In genomic region chr5:139710370-139711066, GRCh38 we compare ENCODE assay signal across 8 cellular contexts.
A peak's percentile ranks its signal among the peaks of the same experiment; 100 is the strongest.
DNase-seq lines count a peak whose midpoint lies in the region; ATAC-seq, FAIRE-seq and TF ChIP-seq lines count a peak whose summit lies in the region.

No MANE protein-coding gene starts in this region.

- intact Hi-C loops in activated CD4-positive, alpha-beta memory T cell treated with anti-CD3 and anti-CD28 coated beads for 36 hours (cut with micrococcal nuclease): loop anchor here (2.0 to 5.0 kb wide), 2 partner anchors 36 to 73 kb away; no protein-coding TSS in a partner anchor

- H3K79me1 ChIP-seq in mesenchymal stem cell (replicated peaks; ENCODE audit: low read length, poor library complexity, severe bottlenecking): no peaks in the 10 kb centered on the region

- H3K27ac ChIP-seq in mesenchymal stem cell (ENCODE audit: low read length, poor library complexity, severe bottlenecking): peak overlapping the region; percentile 73

- H2BK15ac ChIP-seq in mesenchymal stem cell (ENCODE audit: low read depth, poor library complexity, severe bottlenecking): peak overlapping the region; percentile 98

- peak overlapping the region; percentile 57 for H2AK5ac ChIP-seq in mesenchymal stem cell (ENCODE audit: low read length, severe bottlenecking)

- H3K18ac ChIP-seq in mesenchymal stem cell (ENCODE audit: low read depth in 1 of 2, low read length in 2 of 2): peak overlapping the region; percentile 74 to 90

- H3K9me3 Mint-ChIP-seq in activated CD4-positive, alpha-beta memory T cell treated with anti-CD3 and anti-CD28 coated beads for 36 hours: no peaks in the 10 kb centered on the region
- H3K9me3 Mint-ChIP-seq in stimulated activated effector memory CD8-positive, alpha-beta T cell treated with anti-CD3 and anti-CD28 coated beads, Interleukin-12 subunit alpha, Interleukin-12 subunit beta, amount 100 ng/mL, for 72 hours: no peaks in the 10 kb centered on the region

- H3K27me3 ChIP-seq in mesenchymal stem cell (ENCODE audit: control insufficient read depth in 1 of 2, insufficient read depth in 1 of 2, low read length in 2 of 2): peaks cover 0 to 4% of the 10 kb centered on the region in 2 experiments

- H2AFZ ChIP-seq in mesenchymal stem cell (ENCODE audit: low read depth, low read length): no peak overlapping the region

- peaks cover 14% of the 10 kb centered on the region for H3K27me3 Mint-ChIP-seq in activated CD4-positive, alpha-beta memory T cell treated with anti-CD3 and anti-CD28 coated beads for 36 hours

- H3K4me3 Mint-ChIP-seq in activated CD4-positive, alpha-beta memory T cell treated with anti-CD3 and anti-CD28 coated beads for 36 hours: peak overlapping the region; percentile 56
- H3K4me3 Mint-ChIP-seq in stimulated activated effector memory CD8-positive, alpha-beta T cell treated with anti-CD3 and anti-CD28 coated beads, Interleukin-12 subunit alpha, Interleukin-12 subunit beta, amount 100 ng/mL, for 72 hours: peak overlapping the region; percentile 64

- CTCF ChIA-PET in activated CD4-positive, alpha-beta memory T cell treated with anti-CD3 and anti-CD28 coated beads for 36 hours (lab: Charles Lee): interaction anchor here (0.6 to 2.6 kb wide), 12 partner anchors 33 to 435 kb away, joined by 3 to 25 read pairs (median 4); partner anchors contain the start of gene UBE2D2

- H2BK12ac ChIP-seq in mesenchymal stem cell (ENCODE audit: low read length in 2 of 2): peak overlapping the region; percentile 93 to 94

- H3K36me3 ChIP-seq in mesenchymal stem cell (ENCODE audit: control insufficient read depth in 1 of 2, insufficient read depth in 2 of 2, low read depth in 1 of 2, low read length in 2 of 2): no peaks in the 10 kb centered on the region

- peak overlapping the region; percentile 77 for H4K91ac ChIP-seq in mesenchymal stem cell (ENCODE audit: low read length)

- H3K4me1 ChIP-seq in mesenchymal stem cell (ENCODE audit: control insufficient read depth, insufficient read depth, low read depth, low read length): peaks cover 46% of the 10 kb centered on the region

- peak; percentile 68 for FAIRE-seq in GM12891 (lab: Jason Lieb, UNC)

- no peak for TF ChIP-seq POLR2A in GM12891 (IDR thresholded peaks at IDR 0.05; ENCODE audit: low read depth, low read length)
- TF ChIP-seq POLR2A in NB4 (IDR thresholded peaks at IDR 0.05; ENCODE audit: extremely low read depth, insufficient read length): no peak

- H3K27ac Mint-ChIP-seq in activated CD4-positive, alpha-beta memory T cell treated with anti-CD3 and anti-CD28 coated beads for 36 hours: no peak overlapping the region
- H3K27ac Mint-ChIP-seq in stimulated activated effector memory CD8-positive, alpha-beta T cell treated with anti-CD3 and anti-CD28 coated beads, Interleukin-12 subunit alpha, Interleukin-12 subunit beta, amount 100 ng/mL, for 72 hours: peak overlapping the region; percentile 37

- H3K9ac ChIP-seq in mesenchymal stem cell (ENCODE audit: low read length): peak overlapping the region; percentile 86

- peak overlapping the region in 1 of 2 experiments; percentile 26 for H3K14ac ChIP-seq in mesenchymal stem cell (ENCODE audit: low read length in 2 of 2)

- H4K8ac ChIP-seq in mesenchymal stem cell (ENCODE audit: low read length): peak overlapping the region; percentile 88

- H3K4me3 ChIP-seq in NB4 (ENCODE audit: low read depth, low read length): no peak overlapping the region
- H3K4me3 ChIP-seq in mesenchymal stem cell (ENCODE audit: insufficient read depth in 1 of 2, low read depth in 1 of 2, low read length in 2 of 2): peak overlapping the region; percentile 46 to 72

- H2BK5ac ChIP-seq in mesenchymal stem cell (ENCODE audit: low read depth, low read length, poor library complexity, severe bottlenecking): peak overlapping the region; percentile 84

- peak; percentile 67 for ATAC-seq in stimulated activated effector memory CD8-positive, alpha-beta T cell treated with anti-CD3 and anti-CD28 coated beads, Interleukin-12 subunit alpha, Interleukin-12 subunit beta, amount 100 ng/mL, for 72 hours
- no peak for ATAC-seq in HG03457 (IDR thresholded peaks at IDR 0.05; ENCODE audit: unreplicated experiment)

- peaks cover 12% of the 10 kb centered on the region for H3K4me1 Mint-ChIP-seq in activated CD4-positive, alpha-beta memory T cell treated with anti-CD3 and anti-CD28 coated beads for 36 hours (ENCODE audit: low read depth)
- H3K4me1 Mint-ChIP-seq in stimulated activated effector memory CD8-positive, alpha-beta T cell treated with anti-CD3 and anti-CD28 coated beads, Interleukin-12 subunit alpha, Interleukin-12 subunit beta, amount 100 ng/mL, for 72 hours: peaks cover 30% of the 10 kb centered on the region

- no peaks in the 10 kb centered on the region for H3K9me3 ChIP-seq in mesenchymal stem cell (ENCODE audit: control insufficient read depth, low read length)

- POLR2A ChIA-PET in activated CD4-positive, alpha-beta memory T cell treated with anti-CD3 and anti-CD28 coated beads for 36 hours (lab: Charles Lee): interaction anchor here (0.9 to 1.5 kb wide), 4 partner anchors 14 to 149 kb away, joined by 3 to 7 read pairs (median 4); partner anchors contain the start of gene UBE2D2

- H2BK120ac ChIP-seq in mesenchymal stem cell (ENCODE audit: low read depth, low read length): peak overlapping the region; percentile 38

- WGBS in mesenchymal stem cell: 2% methylated on average over 55 of the region's 57 CpGs

- peak; percentile 61 for DNase-seq in GM12891 (ENCODE audit: insufficient read length, low spot score)
- DNase-seq in NB4 (ENCODE audit: low read depth): peak; percentile 49
- DNase-seq in activated CD4-positive, alpha-beta memory T cell treated with anti-CD3 and anti-CD28 coated beads for 36 hours: peak; percentile 61
- DNase-seq in effector CD4-positive, alpha-beta T cell: peak; percentile 54
- peak; percentile 93 for DNase-seq in mesenchymal stem cell
- peak; percentile 42 to 66 for DNase-seq in stimulated activated effector memory CD8-positive, alpha-beta T cell treated with anti-CD3 and anti-CD28 coated beads, Interleukin-12 subunit alpha, Interleukin-12 subunit beta, amount 100 ng/mL, for 72 hours (ENCODE audit: low spot score in 2 of 2)
- no peak for DNase-seq in LoVo (ENCODE audit: low spot score)

- peak overlapping the region in 1 of 2 experiments; percentile 88 for H3K4ac ChIP-seq in mesenchymal stem cell (ENCODE audit: low read depth in 1 of 2, low read length in 2 of 2)

- H3K4me2 ChIP-seq in mesenchymal stem cell (ENCODE audit: low read length, poor library complexity, severe bottlenecking): peak overlapping the region; percentile 93

- H3K36me3 Mint-ChIP-seq in activated CD4-positive, alpha-beta memory T cell treated with anti-CD3 and anti-CD28 coated beads for 36 hours: no peaks in the 10 kb centered on the region
- no peaks in the 10 kb centered on the region for H3K36me3 Mint-ChIP-seq in stimulated activated effector memory CD8-positive, alpha-beta T cell treated with anti-CD3 and anti-CD28 coated beads, Interleukin-12 subunit alpha, Interleukin-12 subunit beta, amount 100 ng/mL, for 72 hours

- H3K23ac ChIP-seq in mesenchymal stem cell (ENCODE audit: low read length in 2 of 2): peak overlapping the region in 1 of 2 experiments; percentile 75

- TF ChIP-seq CTCF in NB4 (IDR thresholded peaks at IDR 0.05; ENCODE audit: low read depth, low read length): no peak

TF ChIP-seq in GM12891, 5 proteins besides CTCF, POLR2A, EP300 and RAD21:
- TF ChIP-seq SPI1 (IDR thresholded peaks at IDR 0.05; ENCODE audit: low read depth, low read length) (no peak), PAX5 (IDR thresholded peaks at IDR 0.05; ENCODE audit: insufficient read depth, low read length, severe bottlenecking) (peak; percentile 99)
